Comparison of ENCODE assay signal across 8 cellular contexts in the genomic region with DNA sequence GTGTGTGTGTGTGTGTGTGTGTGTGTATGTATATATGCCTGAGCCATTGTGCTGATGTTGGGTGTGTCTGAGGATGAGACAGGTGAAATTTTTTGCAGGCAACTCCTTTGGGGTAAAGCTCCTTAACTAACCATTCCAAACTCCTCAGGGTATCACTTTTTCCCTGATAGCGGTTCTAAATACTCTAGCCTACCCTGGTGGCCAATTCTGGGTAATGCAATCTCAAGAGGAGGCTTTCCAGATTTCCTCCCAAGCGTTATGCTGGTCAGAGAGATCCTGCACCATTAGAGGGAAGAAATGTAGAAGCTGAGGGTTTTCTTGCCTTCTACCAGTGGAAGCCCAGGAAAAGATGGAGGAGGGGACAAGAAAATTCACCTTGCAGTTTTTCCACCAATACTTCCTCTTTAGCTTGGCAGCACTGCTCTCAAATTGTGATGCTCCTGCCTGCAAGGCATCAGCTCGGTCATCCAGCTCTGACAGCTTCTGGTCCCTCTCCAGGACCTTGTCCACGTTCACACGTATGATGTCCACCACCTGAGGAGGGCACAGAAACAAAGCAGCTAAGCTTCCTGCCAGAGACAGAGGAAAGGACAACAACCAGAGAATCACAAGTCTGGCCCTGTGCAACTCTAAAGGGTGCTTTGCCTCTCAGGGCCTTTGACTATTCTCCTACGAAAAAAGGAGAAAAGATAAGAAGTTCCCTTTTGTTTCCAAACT. TPM values are rescaled to one million over a fixed set of nuclear protein-coding genes. Genes with fewer than 3 reads are reported as not detected.
DNase-seq lines count a peak whose midpoint lies in the region; ATAC-seq and TF ChIP-seq lines count a peak whose summit lies in the region.

No MANE protein-coding gene starts in this region.

- BruUV-seq in PC-9 (replicated peaks; lab: Mats Ljungman, UMichigan): no TSS peak

- H3K4me3 ChIP-seq in PC-9 (no peak overlapping the region), brain microvascular endothelial cell (ENCODE audit: low read depth, low read length) (no peak overlapping the region)

- intact Hi-C loops in PC-9 (cut with micrococcal nuclease; ENCODE audit: unreplicated experiment): loop anchor here (1.0 to 5.0 kb wide), 8 partner anchors 42 to 477 kb away; no protein-coding TSS in a partner anchor

- H3K4me2 ChIP-seq in PC-9: no peak overlapping the region

- DNase-seq in NCI-H1417 (lab: John Stamatoyannopoulos, UW): peak; percentile 53 to 80 (median 70)
- no peak for DNase-seq in NCI-H1417 treated with DMSO at 0.1 percent for 48 hours (lab: John Stamatoyannopoulos, UW)
- DNase-seq in HUDEP-2 (lab: John Stamatoyannopoulos, UW; ENCODE audit: unreplicated experiment in 76 of 76): peak in 46 of 76 experiments; percentile 4 to 67 (median 28)
- DNase-seq in PC-9: peak; percentile 63 to 65
- DNase-seq in brain microvascular endothelial cell: peak; percentile 64
- peak; percentile 81 for DNase-seq in islet precursor cell
- peak; percentile 59 for DNase-seq in stimulated activated naive CD8-positive, alpha-beta T cell treated with anti-CD3 and anti-CD28 coated beads, Interleukin-15, Interleukin-2, amounts not matched to agents 100 U/mL and 50 U/mL, for 24 hours

- in situ Hi-C loops in brain microvascular endothelial cell (cut with HindIII; ENCODE audit: low pct_ligation_motif_present, low sequenced_read_pairs): no loop called here

- peaks cover 6% of the 10 kb centered on the region; the same call in 1 of the 2 replicates for H3F3A ChIP-seq in PC-9 (ENCODE audit: insufficient read depth, low read depth)

- H2AFZ ChIP-seq in PC-9: no peak overlapping the region

- TF ChIP-seq POLR2A in GM18505 (IDR thresholded peaks at IDR 0.05; ENCODE audit: borderline replicate concordance, extremely low read depth, insufficient read depth, insufficient read length): no peak

- CTCF ChIA-PET in PC-9 (lab: Charles Lee): interaction anchor here (0.6 to 2.1 kb wide), 16 partner anchors 13 to 477 kb away, joined by 3 to 24 read pairs (median 4); partner anchors contain the start of gene MRPL51

- TF ChIP-seq CTCF in PC-9 (conservative IDR thresholded peaks at IDR 0.05): peak; percentile 93
- peak; percentile 89 for TF ChIP-seq CTCF in brain microvascular endothelial cell (IDR thresholded peaks at IDR 0.05; ENCODE audit: low read depth, low read length, missing control alignments)

- no peaks in the 10 kb centered on the region for H3K9me2 ChIP-seq in PC-9 (ENCODE audit: insufficient read depth)

- POLR2A ChIA-PET in PC-9 (lab: Charles Lee; ENCODE audit: unreplicated experiment): interaction anchor here (0.5 to 1.5 kb wide), 7 partner anchors 13 to 130 kb away, joined by 3 to 58 read pairs (median 4); partner anchors contain the start of gene GAPDH

- H3K9me3 ChIP-seq in PC-9 (ENCODE audit: insufficient read depth, low read depth): no peaks in the 10 kb centered on the region

- H3K36me3 ChIP-seq in PC-9 (ENCODE audit: low read depth) (no peaks in the 10 kb centered on the region), brain microvascular endothelial cell (replicated peaks) (peaks cover 23% of the 10 kb centered on the region)

- no peaks in the 10 kb centered on the region; the same call in 1 of the 2 replicates for H3K79me2 ChIP-seq in PC-9 (ENCODE audit: low read depth)

- no peak for ATAC-seq in stimulated activated naive CD8-positive, alpha-beta T cell treated with anti-CD3 and anti-CD28 coated beads, Interleukin-15, Interleukin-2, amounts not matched to agents 100 U/mL and 50 U/mL, for 24 hours
- no peak for ATAC-seq in GM18505 (IDR thresholded peaks at IDR 0.05; ENCODE audit: unreplicated experiment)

- peaks cover 11% of the 10 kb centered on the region for H3K4me1 ChIP-seq in PC-9 (replicated peaks; ENCODE audit: insufficient read depth)

- H3K27me3 ChIP-seq in PC-9 (ENCODE audit: insufficient read depth, low read depth) (no peaks in the 10 kb centered on the region), brain microvascular endothelial cell (replicated peaks) (no peaks in the 10 kb centered on the region)

- H4K20me1 ChIP-seq in PC-9 (ENCODE audit: insufficient read depth): no peaks in the 10 kb centered on the region

- H3K27ac ChIP-seq in PC-9 (no peak overlapping the region), brain microvascular endothelial cell (no peak overlapping the region)

RNA-seq across cellular contexts. Expression of gene VAMP1, which starts 4.9 kb away (rescaled TPM):
- 7.7 and 9.1 TPM in 2 replicates for total RNA-seq in PC-9 (2021)

RNA-seq across cellular contexts. Expression of gene TAPBPL, which starts 13.8 kb away (rescaled TPM):
- total RNA-seq in PC-9 (2021): 26.0 and 27.8 TPM in 2 replicates

RNA-seq across cellular contexts. Expression of gene CD27, which starts 20.9 kb away (rescaled TPM):
- not detected in 2 replicates for total RNA-seq in PC-9 (2021)

RNA-seq across cellular contexts. Expression of gene MRPL51, which starts 27.4 kb away (rescaled TPM):
- 432 and 456 TPM in 2 replicates for total RNA-seq in PC-9 (2021)

RNA-seq across cellular contexts. Expression of gene NCAPD2, which starts 28.3 kb away (rescaled TPM):
- total RNA-seq in PC-9 (2021): 220 and 266 TPM in 2 replicates
